Comparison of ENCODE assay signal across 22 cellular contexts in genomic region chr1:108668777-108669176, GRCh38. TPM values are rescaled to one million over a fixed set of nuclear protein-coding genes. Genes with fewer than 3 reads are reported as not detected.
DNase-seq lines count a peak whose midpoint lies in the region; ATAC-seq, FAIRE-seq and TF ChIP-seq lines count a peak whose summit lies in the region.
"Had no signal": no experiment of that assay in that cellular context is flagged by ENCODE, and none has a peak within 500 bp of the region (broad histone marks: within the 10 kb centered on the region; RNA-seq: fewer than 3 reads in every experiment).

No MANE protein-coding gene starts in this region.

- peaks cover 30% of the 10 kb centered on the region for H3K4me1 Mint-ChIP-seq in activated naive CD8-positive, alpha-beta T cell treated with anti-CD3 and anti-CD28 coated beads for 36 hours
- peaks cover 27% of the 10 kb centered on the region for H3K4me1 Mint-ChIP-seq in activated naive CD8-positive, alpha-beta T cell treated with anti-CD3 and anti-CD28 coated beads, Interleukin-2, amount 50 U/mL, for 24 hours
- peaks cover 11% of the 10 kb centered on the region for H3K4me1 Mint-ChIP-seq in activated T-helper 1 cell treated with anti-CD3 and anti-CD28 coated beads, Interleukin-12 subunit alpha, Interleukin-12 subunit beta, Interleukin-2, Interleukin-4 antibody, amounts not matched to agents 30 ng/mL and 10 ng/mL and 1 ng/mL, durations not matched to agents 14 hours and 24 hours and 36 hours (ENCODE audit: low read depth)
- H3K4me1 Mint-ChIP-seq in endodermal cell = no peaks in the 10 kb centered on the region

- BruUV-seq in K562 (replicated peaks; lab: Mats Ljungman, UMichigan) = no TSS peak

- no peak overlapping the region for H2AFZ ChIP-seq in K562 (ENCODE audit: low read depth, low read length)
- H2AFZ ChIP-seq in smooth muscle cell (ENCODE audit: low read depth) = no peak overlapping the region

- H3K27ac ChIP-seq in K562 (ENCODE audit: extremely low read depth, low read depth, low read length) (no peak overlapping the region), endodermal cell (ENCODE audit: low read depth, low read length) (no peak overlapping the region), smooth muscle cell (ENCODE audit: low read depth) (no peak overlapping the region)

- in situ Hi-C loops in K562 (cut with MboI) = no loop called here

- POLR2A ChIA-PET in K562 (lab: Yijun Ruan, JAX) = interaction anchor here (1.7 kb wide), 1 partner anchor 108 kb away, joined by 4 read pairs; the partner anchor contains the start of gene EEIG2

- TF ChIP-seq EP300 in K562 (IDR thresholded peaks at IDR 0.05; ENCODE audit: low read length) = no peak

- H3K79me2 ChIP-seq in K562 (ENCODE audit: control insufficient read depth, insufficient read depth, low read length) = no peaks in the 10 kb centered on the region
- H3K79me2 ChIP-seq in smooth muscle cell (ENCODE audit: low read depth) = no peaks in the 10 kb centered on the region

- H3K36me3 ChIP-seq in K562 (ENCODE audit: control insufficient read depth, insufficient read depth, low read length) (no peaks in the 10 kb centered on the region), endodermal cell (ENCODE audit: control insufficient read depth, insufficient read depth, low read length) (no peaks in the 10 kb centered on the region), smooth muscle cell (ENCODE audit: low read depth) (no peaks in the 10 kb centered on the region)
- H3K36me3 ChIP-seq: HAP-1 had no signal

- DNase-seq in activated naive CD8-positive, alpha-beta T cell treated with anti-CD3 and anti-CD28 coated beads for 36 hours = no peak
- DNase-seq in activated naive CD8-positive, alpha-beta T cell treated with anti-CD3 and anti-CD28 coated beads, Interleukin-2, amount 50 U/mL, for 24 hours = no peak
- DNase-seq in activated T-helper 1 cell treated with anti-CD3 and anti-CD28 coated beads, Interleukin-12 subunit alpha, Interleukin-12 subunit beta, Interleukin-2, Interleukin-4 antibody, amounts not matched to agents 30 ng/mL and 10 ng/mL and 1 ng/mL, durations not matched to agents 14 hours and 24 hours and 36 hours (ENCODE audit: low spot score) = no peak
- DNase-seq in K562 (ENCODE audit: extremely low read depth in 1 of 4, low spot score in 3 of 4) (no peak), endodermal cell (no peak), smooth muscle cell (lab: John Stamatoyannopoulos, UW; ENCODE audit: unreplicated experiment) (no peak)
- DNase-seq: C1 segment of cervical spinal cord; Calu3; CD4-positive, alpha-beta memory T cell; COR-L47; DMS53; DMS79 treated with DMSO at 0.1 percent for 48 hours; GF-D8; GOT3 had no signal

- H3K9ac ChIP-seq in K562 (ENCODE audit: insufficient read depth in 1 of 2, low read depth in 2 of 2, low read length in 2 of 2) = no peak overlapping the region
- no peak overlapping the region for H3K9ac ChIP-seq in endodermal cell (ENCODE audit: extremely low read depth, low read length, poor library complexity, severe bottlenecking)
- no peak overlapping the region for H3K9ac ChIP-seq in smooth muscle cell (ENCODE audit: low read depth)

- H3K4me3 Mint-ChIP-seq in activated naive CD8-positive, alpha-beta T cell treated with anti-CD3 and anti-CD28 coated beads for 36 hours = peak overlapping the region; percentile 34
- H3K4me3 Mint-ChIP-seq in activated naive CD8-positive, alpha-beta T cell treated with anti-CD3 and anti-CD28 coated beads, Interleukin-2, amount 50 U/mL, for 24 hours = no peak overlapping the region
- H3K4me3 Mint-ChIP-seq in activated T-helper 1 cell treated with anti-CD3 and anti-CD28 coated beads, Interleukin-12 subunit alpha, Interleukin-12 subunit beta, Interleukin-2, Interleukin-4 antibody, amounts not matched to agents 30 ng/mL and 10 ng/mL and 1 ng/mL, durations not matched to agents 14 hours and 24 hours and 36 hours = no peak overlapping the region
- no peak overlapping the region for H3K4me3 Mint-ChIP-seq in endodermal cell
- H3K4me3 Mint-ChIP-seq: CD4-positive, alpha-beta memory T cell had no signal

- ATAC-seq in activated naive CD8-positive, alpha-beta T cell treated with anti-CD3 and anti-CD28 coated beads, Interleukin-2, amount 50 U/mL, for 24 hours = no peak
- no peak for ATAC-seq in K562

- no peak for TF ChIP-seq POLR2A in K562 (conservative IDR thresholded peaks at IDR 0.05)

- H3K4me2 ChIP-seq in K562 (ENCODE audit: insufficient read depth, low read length) = no peak overlapping the region
- H3K4me2 ChIP-seq in smooth muscle cell = no peak overlapping the region

- H4K20me1 ChIP-seq in K562 (replicated peaks; ENCODE audit: control insufficient read depth, insufficient read depth, low read length) (no peaks in the 10 kb centered on the region), smooth muscle cell (ENCODE audit: low read depth) (no peaks in the 10 kb centered on the region)

- CTCF ChIA-PET in K562 (lab: Yijun Ruan, JAX; ENCODE audit: low intra/inter-chr PET ratio) = no interaction called here

- intact Hi-C loops in activated T-helper 1 cell treated with anti-CD3 and anti-CD28 coated beads, Interleukin-12 subunit alpha, Interleukin-12 subunit beta, Interleukin-2, Interleukin-4 antibody, amounts not matched to agents 30 ng/mL and 10 ng/mL and 1 ng/mL, durations not matched to agents 14 hours and 24 hours and 36 hours (cut with micrococcal nuclease) = no loop called here
- intact Hi-C loops in K562 (cut with micrococcal nuclease) = no loop called here

- peaks cover 4% of the 10 kb centered on the region for H3K27me3 Mint-ChIP-seq in activated naive CD8-positive, alpha-beta T cell treated with anti-CD3 and anti-CD28 coated beads for 36 hours
- H3K27me3 Mint-ChIP-seq in activated naive CD8-positive, alpha-beta T cell treated with anti-CD3 and anti-CD28 coated beads, Interleukin-2, amount 50 U/mL, for 24 hours = no peaks in the 10 kb centered on the region
- H3K27me3 Mint-ChIP-seq in activated T-helper 1 cell treated with anti-CD3 and anti-CD28 coated beads, Interleukin-12 subunit alpha, Interleukin-12 subunit beta, Interleukin-2, Interleukin-4 antibody, amounts not matched to agents 30 ng/mL and 10 ng/mL and 1 ng/mL, durations not matched to agents 14 hours and 24 hours and 36 hours (ENCODE audit: insufficient read depth) = peaks cover 5% of the 10 kb centered on the region
- H3K27me3 Mint-ChIP-seq in endodermal cell (ENCODE audit: insufficient read depth) = peaks cover 2% of the 10 kb centered on the region

- TF ChIP-seq RAD21 in K562 (CRISPR knock-in tag; conservative IDR thresholded peaks at IDR 0.05 in 1 of 2, IDR thresholded peaks at IDR 0.05 in 1 of 2) = no peak

- H3K4me3 ChIP-seq in K562 = no peak overlapping the region
- H3K4me3 ChIP-seq in endodermal cell (ENCODE audit: low read length) = no peak overlapping the region
- no peak overlapping the region for H3K4me3 ChIP-seq in smooth muscle cell
- H3K4me3 ChIP-seq: HAP-1 had no signal

- FAIRE-seq in K562 (lab: Jason Lieb, UNC) = no peak
- FAIRE-seq: GM12891, GM18507, H54 had no signal

- no peaks in the 10 kb centered on the region for H3F3A ChIP-seq in smooth muscle cell (ENCODE audit: low read depth)

- peaks cover 2% of the 10 kb centered on the region for H3K36me3 Mint-ChIP-seq in activated naive CD8-positive, alpha-beta T cell treated with anti-CD3 and anti-CD28 coated beads for 36 hours
- H3K36me3 Mint-ChIP-seq in activated naive CD8-positive, alpha-beta T cell treated with anti-CD3 and anti-CD28 coated beads, Interleukin-2, amount 50 U/mL, for 24 hours (ENCODE audit: low read depth) = no peaks in the 10 kb centered on the region
- H3K36me3 Mint-ChIP-seq in activated T-helper 1 cell treated with anti-CD3 and anti-CD28 coated beads, Interleukin-12 subunit alpha, Interleukin-12 subunit beta, Interleukin-2, Interleukin-4 antibody, amounts not matched to agents 30 ng/mL and 10 ng/mL and 1 ng/mL, durations not matched to agents 14 hours and 24 hours and 36 hours (ENCODE audit: low read depth) = no peaks in the 10 kb centered on the region
- no peaks in the 10 kb centered on the region for H3K36me3 Mint-ChIP-seq in endodermal cell (ENCODE audit: low read depth)
- H3K36me3 Mint-ChIP-seq: CD4-positive, alpha-beta memory T cell had no signal

- TF ChIP-seq CTCF in K562 (IDR thresholded peaks at IDR 0.05 in 2 of 3, conservative IDR thresholded peaks at IDR 0.05 in 1 of 3; ENCODE audit: insufficient read depth in 2 of 3, low read depth in 1 of 3, low read length in 3 of 3) (no peak), endodermal cell (conservative IDR thresholded peaks at IDR 0.05) (no peak), smooth muscle cell (IDR thresholded peaks at IDR 0.05; ENCODE audit: borderline replicate concordance, insufficient read depth, poor library complexity, severe bottlenecking) (no peak)

- H3K27me3 ChIP-seq in K562 (ENCODE audit: control insufficient read depth in 2 of 2, insufficient read depth in 2 of 2, low read length in 2 of 2) (no peaks in the 10 kb centered on the region), endodermal cell (ENCODE audit: control insufficient read depth, insufficient read depth, low read length, poor library complexity, severe bottlenecking) (no peaks in the 10 kb centered on the region), smooth muscle cell (ENCODE audit: low read depth) (no peaks in the 10 kb centered on the region)

- no peaks in the 10 kb centered on the region for H3K9me1 ChIP-seq in K562 (ENCODE audit: control insufficient read depth, insufficient read depth, low read length)

- H3K9me3 ChIP-seq in K562 (replicated peaks; ENCODE audit: control insufficient read depth, insufficient read depth, low read depth, low read length) (no peaks in the 10 kb centered on the region), endodermal cell (ENCODE audit: control insufficient read depth, low read length) (peaks cover 5% of the 10 kb centered on the region), smooth muscle cell (replicated peaks; ENCODE audit: low read depth) (no peaks in the 10 kb centered on the region)
- H3K9me3 ChIP-seq: HAP-1 had no signal

- peak overlapping the region; percentile 63 for H3K27ac Mint-ChIP-seq in activated naive CD8-positive, alpha-beta T cell treated with anti-CD3 and anti-CD28 coated beads for 36 hours
- H3K27ac Mint-ChIP-seq in activated naive CD8-positive, alpha-beta T cell treated with anti-CD3 and anti-CD28 coated beads, Interleukin-2, amount 50 U/mL, for 24 hours = no peak overlapping the region
- H3K27ac Mint-ChIP-seq in activated T-helper 1 cell treated with anti-CD3 and anti-CD28 coated beads, Interleukin-12 subunit alpha, Interleukin-12 subunit beta, Interleukin-2, Interleukin-4 antibody, amounts not matched to agents 30 ng/mL and 10 ng/mL and 1 ng/mL, durations not matched to agents 14 hours and 24 hours and 36 hours = peak overlapping the region; percentile 31
- H3K27ac Mint-ChIP-seq in endodermal cell = no peak overlapping the region
- H3K27ac Mint-ChIP-seq: CD4-positive, alpha-beta memory T cell had no signal

- H3K4me1 ChIP-seq in K562 (replicated peaks in 1 of 2; ENCODE audit: control insufficient read depth in 2 of 2, insufficient read depth in 2 of 2, low read length in 2 of 2) = no peaks in the 10 kb centered on the region
- H3K4me1 ChIP-seq in endodermal cell (ENCODE audit: control insufficient read depth, insufficient read depth, low read length) = no peaks in the 10 kb centered on the region
- H3K4me1 ChIP-seq in smooth muscle cell (ENCODE audit: low read depth) = no peaks in the 10 kb centered on the region
- H3K4me1 ChIP-seq: HAP-1 had no signal

- peaks cover 3% of the 10 kb centered on the region for H3K9me3 Mint-ChIP-seq in activated naive CD8-positive, alpha-beta T cell treated with anti-CD3 and anti-CD28 coated beads for 36 hours
- H3K9me3 Mint-ChIP-seq in activated naive CD8-positive, alpha-beta T cell treated with anti-CD3 and anti-CD28 coated beads, Interleukin-2, amount 50 U/mL, for 24 hours = no peaks in the 10 kb centered on the region
- no peaks in the 10 kb centered on the region for H3K9me3 Mint-ChIP-seq in activated T-helper 1 cell treated with anti-CD3 and anti-CD28 coated beads, Interleukin-12 subunit alpha, Interleukin-12 subunit beta, Interleukin-2, Interleukin-4 antibody, amounts not matched to agents 30 ng/mL and 10 ng/mL and 1 ng/mL, durations not matched to agents 14 hours and 24 hours and 36 hours
- H3K9me3 Mint-ChIP-seq in endodermal cell = peaks cover 12% of the 10 kb centered on the region
- H3K9me3 Mint-ChIP-seq: CD4-positive, alpha-beta memory T cell had no signal

RNA-seq across cellular contexts. Expression of gene HENMT1, which starts 7.9 kb away (rescaled TPM):
- total RNA-seq in activated naive CD8-positive, alpha-beta T cell treated with anti-CD3 and anti-CD28 coated beads for 36 hours = 10 to 100 TPM; 26.1 to 26.4 TPM
- total RNA-seq in activated T-helper 1 cell treated with anti-CD3 and anti-CD28 coated beads, Interleukin-12 subunit alpha, Interleukin-12 subunit beta, Interleukin-2, Interleukin-4 antibody, amounts not matched to agents 30 ng/mL and 10 ng/mL and 1 ng/mL, durations not matched to agents 14 hours and 24 hours and 36 hours = 17.9 and 20.7 TPM in 2 replicates
- total RNA-seq in K562 (2011; cell fraction: chromatin; rRNA removed; ENCODE audit: low replicate concordance) = not detected in 2 replicates
- total RNA-seq in K562 (2011; cell fraction: nucleolus; rRNA removed) = not detected in 2 replicates
- total RNA-seq in K562 (2011; cell fraction: nucleoplasm; rRNA removed) = not detected in 2 replicates
- total RNA-seq in K562 (2014; rRNA removed) (not detected in 2 replicates), K562 (2014; rRNA removed; fragmentation: Illumina TruSeq; extraction: Trizol) (not detected in 2 replicates), K562 (2015; rRNA removed; fragmentation: Illumina TruSeq; extraction: Trizol) (not detected in 2 replicates), K562 (2021) (not detected in 2 replicates), endodermal cell (1 to 10 TPM; 4.3 to 7.4 TPM), smooth muscle cell (1.6 and 2.2 TPM in 2 replicates)
- polyA plus RNA-seq in K562 (2011; rRNA removed) (not detected in 2 replicates), K562 (2014; fragmentation: Illumina TruSeq; extraction: Trizol) (not detected in 2 replicates), K562 (2014; fragmentation: Nextera tagmentation; extraction: Ambion mirVana) (not detected), K562 (2014; rRNA removed) (0.19 TPM in 1 of 2 replicates, not detected in the other), smooth muscle cell (3.5 and 3.9 TPM in 2 replicates)
- polyA plus RNA-seq in K562 (2011; cell fraction: cytosol; rRNA removed) = not detected in 2 replicates
- polyA plus RNA-seq in K562 (2011; cell fraction: nucleus; rRNA removed) = not detected in 2 replicates
- not detected in 2 replicates for polyA plus RNA-seq in K562 (2012)
- polyA minus RNA-seq in K562 (2011; rRNA and poly(A)+ RNA removed) = not detected in 2 replicates
- not detected in 2 replicates for polyA minus RNA-seq in K562 (2011; cell fraction: cytosol; rRNA and poly(A)+ RNA removed)
- not detected in 2 replicates for polyA minus RNA-seq in K562 (2011; cell fraction: nucleus; rRNA and poly(A)+ RNA removed)
- 2.6 TPM for polyA plus RNA-seq in endodermal cell (2013, experiment 1 of 2)
- polyA plus RNA-seq in endodermal cell (2013, experiment 2 of 2) = 2.9 TPM
- total RNA-seq: A172, Daoy, G401 had no signal

RNA-seq across cellular contexts. Expression of gene PRPF38B, which starts 23.3 kb away (rescaled TPM):
- total RNA-seq in activated naive CD8-positive, alpha-beta T cell treated with anti-CD3 and anti-CD28 coated beads for 36 hours = 10 to 100 TPM; 66.8 to 71.5 TPM
- 94.4 and 99.8 TPM in 2 replicates for total RNA-seq in activated T-helper 1 cell treated with anti-CD3 and anti-CD28 coated beads, Interleukin-12 subunit alpha, Interleukin-12 subunit beta, Interleukin-2, Interleukin-4 antibody, amounts not matched to agents 30 ng/mL and 10 ng/mL and 1 ng/mL, durations not matched to agents 14 hours and 24 hours and 36 hours
- total RNA-seq in K562 (2011; cell fraction: chromatin; rRNA removed; ENCODE audit: low replicate concordance) = 82.2 and 217 TPM in 2 replicates
- 68.7 and 80.4 TPM in 2 replicates for total RNA-seq in K562 (2011; cell fraction: nucleolus; rRNA removed)
- total RNA-seq in K562 (2011; cell fraction: nucleoplasm; rRNA removed) = 134 and 246 TPM in 2 replicates
- total RNA-seq in K562 (2014; rRNA removed) (27.8 and 67.8 TPM in 2 replicates), K562 (2014; rRNA removed; fragmentation: Illumina TruSeq; extraction: Trizol) (66.4 and 69.8 TPM in 2 replicates), K562 (2015; rRNA removed; fragmentation: Illumina TruSeq; extraction: Trizol) (68.0 and 75.3 TPM in 2 replicates), K562 (2021) (47.8 and 55.5 TPM in 2 replicates), endodermal cell (10 to 100 TPM; 45.0 to 47.3 TPM), smooth muscle cell (28.0 and 38.3 TPM in 2 replicates)
- polyA plus RNA-seq in K562 (2011; rRNA removed) (71.1 and 74.1 TPM in 2 replicates), K562 (2014; fragmentation: Illumina TruSeq; extraction: Trizol) (72.3 and 85.5 TPM in 2 replicates), K562 (2014; fragmentation: Nextera tagmentation; extraction: Ambion mirVana) (10 to 100 TPM; 25.3 to 34.3 TPM), K562 (2014; rRNA removed) (78.4 and 81.8 TPM in 2 replicates), smooth muscle cell (20.6 and 34.6 TPM in 2 replicates)
- 21.4 and 26.5 TPM in 2 replicates for polyA plus RNA-seq in K562 (2011; cell fraction: cytosol; rRNA removed)
- polyA plus RNA-seq in K562 (2011; cell fraction: nucleus; rRNA removed) = 119 and 157 TPM in 2 replicates
- 46.0 and 53.7 TPM in 2 replicates for polyA plus RNA-seq in K562 (2012)
- 60.0 and 63.7 TPM in 2 replicates for polyA minus RNA-seq in K562 (2011; rRNA and poly(A)+ RNA removed)
- polyA minus RNA-seq in K562 (2011; cell fraction: cytosol; rRNA and poly(A)+ RNA removed) = 31.0 and 32.4 TPM in 2 replicates
- polyA minus RNA-seq in K562 (2011; cell fraction: nucleus; rRNA and poly(A)+ RNA removed) = 114 and 142 TPM in 2 replicates
- polyA plus RNA-seq in endodermal cell (2013, experiment 1 of 2) = 43.3 TPM
- polyA plus RNA-seq in endodermal cell (2013, experiment 2 of 2) = 38.3 TPM

RNA-seq across cellular contexts. Expression of gene FNDC7, which starts 43.9 kb away (rescaled TPM):
- total RNA-seq in activated naive CD8-positive, alpha-beta T cell treated with anti-CD3 and anti-CD28 coated beads for 36 hours = not detected
- 0.05 TPM in 1 of 2 replicates, not detected in the other for total RNA-seq in activated T-helper 1 cell treated with anti-CD3 and anti-CD28 coated beads, Interleukin-12 subunit alpha, Interleukin-12 subunit beta, Interleukin-2, Interleukin-4 antibody, amounts not matched to agents 30 ng/mL and 10 ng/mL and 1 ng/mL, durations not matched to agents 14 hours and 24 hours and 36 hours
- total RNA-seq in K562 (2011; cell fraction: chromatin; rRNA removed; ENCODE audit: low replicate concordance) = 0.23 and 0.69 TPM in 2 replicates
- 0.17 TPM in 1 of 2 replicates, not detected in the other for total RNA-seq in K562 (2011; cell fraction: nucleolus; rRNA removed)
- 0.15 TPM in 1 of 2 replicates, not detected in the other for total RNA-seq in K562 (2011; cell fraction: nucleoplasm; rRNA removed)
- not detected in 2 replicates for total RNA-seq in K562 (2014; rRNA removed)
- total RNA-seq in K562 (2014; rRNA removed; fragmentation: Illumina TruSeq; extraction: Trizol) = not detected in 2 replicates
- not detected in 2 replicates for total RNA-seq in K562 (2015; rRNA removed; fragmentation: Illumina TruSeq; extraction: Trizol)
- not detected in 2 replicates for total RNA-seq in K562 (2021)
- 0.05 TPM in 1 of 2 replicates, not detected in the other for polyA plus RNA-seq in K562 (2011; rRNA removed)
- polyA plus RNA-seq in K562 (2011; cell fraction: cytosol; rRNA removed) = 0.07 TPM in 1 of 2 replicates, not detected in the other
- polyA plus RNA-seq in K562 (2011; cell fraction: nucleus; rRNA removed) = 0.04 and 0.24 TPM in 2 replicates
- 0.03 TPM in 1 of 2 replicates, not detected in the other for polyA plus RNA-seq in K562 (2012)
- not detected in 2 replicates for polyA plus RNA-seq in K562 (2014; fragmentation: Illumina TruSeq; extraction: Trizol)
- polyA plus RNA-seq in K562 (2014; fragmentation: Nextera tagmentation; extraction: Ambion mirVana) = not detected
- not detected in 2 replicates for polyA plus RNA-seq in K562 (2014; rRNA removed)
- polyA minus RNA-seq in K562 (2011; rRNA and poly(A)+ RNA removed) = 0.39 TPM in 1 of 2 replicates, not detected in the other
- not detected in 2 replicates for polyA minus RNA-seq in K562 (2011; cell fraction: cytosol; rRNA and poly(A)+ RNA removed)
- 0.11 and 0.13 TPM in 2 replicates for polyA minus RNA-seq in K562 (2011; cell fraction: nucleus; rRNA and poly(A)+ RNA removed)
- not detected for total RNA-seq in endodermal cell
- 0.36 TPM for polyA plus RNA-seq in endodermal cell (2013, experiment 1 of 2)
- not detected for polyA plus RNA-seq in endodermal cell (2013, experiment 2 of 2)
- total RNA-seq in smooth muscle cell = 0.09 and 0.18 TPM in 2 replicates
- polyA plus RNA-seq in smooth muscle cell = 0.07 TPM in 1 of 2 replicates, not detected in the other
- total RNA-seq: A172, Calu3, G401 had no signal
- polyA plus RNA-seq: BJ had no signal

Comparison
In these comparisons a context has a peak if more than half of its experiments do, and no peak if none do; other contexts are left out.
1. H3K27ac Mint-ChIP-seq: peak in activated naive CD8-positive, alpha-beta T cell treated with anti-CD3 and anti-CD28 coated beads for 36 hours (single experiment) and activated T-helper 1 cell treated with anti-CD3 and anti-CD28 coated beads, Interleukin-12 subunit alpha, Interleukin-12 subunit beta, Interleukin-2, Interleukin-4 antibody, amounts not matched to agents 30 ng/mL and 10 ng/mL and 1 ng/mL, durations not matched to agents 14 hours and 24 hours and 36 hours (single experiment); none in activated naive CD8-positive, alpha-beta T cell treated with anti-CD3 and anti-CD28 coated beads, Interleukin-2, amount 50 U/mL, for 24 hours (single experiment) and endodermal cell (single experiment).